Comparison of ENCODE assay signal across 18 cellular contexts in the genomic region with DNA sequence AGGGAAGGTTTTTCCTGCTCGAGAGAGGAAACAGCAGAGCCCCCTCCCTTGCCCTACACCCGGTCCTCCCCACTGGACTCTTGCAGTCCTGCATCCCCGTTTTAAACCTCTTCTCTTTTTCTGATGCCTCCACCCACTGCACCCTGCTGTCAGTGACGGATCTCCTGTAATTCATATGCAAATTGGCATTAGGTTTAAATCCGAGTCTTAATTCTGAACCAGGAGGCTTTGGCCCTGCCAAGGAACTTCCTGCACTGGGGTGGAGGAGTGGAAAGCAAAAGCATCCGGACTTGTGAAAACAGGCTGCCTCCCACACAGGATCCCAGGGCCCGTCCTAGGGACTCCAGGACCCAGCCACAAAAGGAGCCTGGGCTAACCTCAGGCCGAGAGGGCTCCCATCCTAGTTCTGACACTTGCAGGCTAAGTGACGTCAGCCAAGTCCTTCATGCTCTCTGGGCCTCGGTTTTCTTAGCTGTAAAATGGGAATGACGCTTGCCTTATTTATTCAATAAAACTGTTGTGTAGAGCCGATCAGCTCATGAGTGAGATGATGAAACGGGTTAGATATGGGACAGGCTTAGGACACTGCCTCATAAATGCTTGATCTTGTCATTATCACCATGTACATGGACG.
"Had no signal": no experiment of that assay in that cellular context is flagged by ENCODE, and none has a peak within 500 bp of the region (broad histone marks: within the 10 kb centered on the region; RNA-seq: fewer than 3 reads in every experiment).

No MANE protein-coding gene starts in this region.

- H3K9me3 ChIP-seq: adrenal gland, lower lobe of right lung, pancreas had no signal

- H3K9me3 Mint-ChIP-seq: stimulated activated effector memory CD8-positive, alpha-beta T cell treated with anti-CD3 and anti-CD28 coated beads, Interleukin-12 subunit alpha, Interleukin-12 subunit beta, amount 100 ng/mL, for 72 hours had no signal

- H3K4me1 Mint-ChIP-seq: activated T-helper 17 cell treated with anti-CD3 and anti-CD28 coated beads, Interleukin-2, amount 50 U/mL, for 72 hours; stimulated activated effector memory CD8-positive, alpha-beta T cell treated with anti-CD3 and anti-CD28 coated beads, Interleukin-12 subunit alpha, Interleukin-12 subunit beta, amount 100 ng/mL, for 72 hours; WTC11 had no signal

- H3K4me1 ChIP-seq: adrenal gland, lower lobe of right lung, pancreas had no signal

- H3K27me3 ChIP-seq: cardiac muscle cell, pancreas had no signal

- H3K36me3 ChIP-seq: adrenal gland, cardiac muscle cell, lower lobe of right lung, pancreas had no signal

- H3K4me3 Mint-ChIP-seq: activated CD8-positive, alpha-beta T cell treated with anti-CD3 and anti-CD28 coated beads, Interleukin-2, amount 10 ng/mL, durations not matched to agents 7 days and 5 days; activated T-helper 17 cell treated with anti-CD3 and anti-CD28 coated beads, Interleukin-2, amount 50 U/mL, for 72 hours; stimulated activated effector memory CD8-positive, alpha-beta T cell treated with anti-CD3 and anti-CD28 coated beads, Interleukin-12 subunit alpha, Interleukin-12 subunit beta, amount 100 ng/mL, for 72 hours; WTC11 had no signal

- H3K27ac ChIP-seq: adrenal gland, cardiac muscle cell, dorsolateral prefrontal cortex, lower lobe of right lung, pancreas had no signal

- H3K27ac Mint-ChIP-seq: activated CD8-positive, alpha-beta T cell treated with anti-CD3 and anti-CD28 coated beads, Interleukin-2, amount 10 ng/mL, durations not matched to agents 7 days and 5 days; activated T-helper 17 cell treated with anti-CD3 and anti-CD28 coated beads, Interleukin-2, amount 50 U/mL, for 72 hours; stimulated activated effector memory CD8-positive, alpha-beta T cell treated with anti-CD3 and anti-CD28 coated beads, Interleukin-12 subunit alpha, Interleukin-12 subunit beta, amount 100 ng/mL, for 72 hours; WTC11 had no signal

- H3K4me3 ChIP-seq: adrenal gland, cardiac muscle cell, dorsolateral prefrontal cortex, lower lobe of right lung, pancreas had no signal

- ATAC-seq: activated CD8-positive, alpha-beta T cell treated with anti-CD3 and anti-CD28 coated beads, Interleukin-2, amount 10 ng/mL, durations not matched to agents 7 days and 5 days; activated T-helper 17 cell treated with anti-CD3 and anti-CD28 coated beads, Interleukin-2, amount 50 U/mL, for 72 hours; left cardiac atrium; lower lobe of right lung; pancreas; stimulated activated effector memory CD8-positive, alpha-beta T cell treated with anti-CD3 and anti-CD28 coated beads, Interleukin-12 subunit alpha, Interleukin-12 subunit beta, amount 100 ng/mL, for 72 hours; WTC11 had no signal

- FAIRE-seq: pancreas, TTC549 had no signal

- H3K36me3 Mint-ChIP-seq: stimulated activated effector memory CD8-positive, alpha-beta T cell treated with anti-CD3 and anti-CD28 coated beads, Interleukin-12 subunit alpha, Interleukin-12 subunit beta, amount 100 ng/mL, for 72 hours had no signal

- DNase-seq: activated CD4-positive, alpha-beta T cell treated with anti-CD3 and anti-CD28 coated beads for 48 hours; activated CD8-positive, alpha-beta T cell treated with anti-CD3 and anti-CD28 coated beads, Interleukin-2, amount 10 ng/mL, durations not matched to agents 7 days and 5 days; activated naive CD4-positive, alpha-beta T cell treated with anti-CD3 and anti-CD28 coated beads, Interleukin-2, amount 50 U/mL, for 16 hours; activated T-cell treated with anti-CD3 and anti-CD28 coated beads for 4 hours; adrenal gland; dorsolateral prefrontal cortex; foreskin fibroblast; hippocampal formation; left cardiac atrium; lower lobe of right lung; midbrain; pancreas; T-helper 2 cell had no signal
